Comparison of ENCODE assay signal across 21 cellular contexts in the genomic region with DNA sequence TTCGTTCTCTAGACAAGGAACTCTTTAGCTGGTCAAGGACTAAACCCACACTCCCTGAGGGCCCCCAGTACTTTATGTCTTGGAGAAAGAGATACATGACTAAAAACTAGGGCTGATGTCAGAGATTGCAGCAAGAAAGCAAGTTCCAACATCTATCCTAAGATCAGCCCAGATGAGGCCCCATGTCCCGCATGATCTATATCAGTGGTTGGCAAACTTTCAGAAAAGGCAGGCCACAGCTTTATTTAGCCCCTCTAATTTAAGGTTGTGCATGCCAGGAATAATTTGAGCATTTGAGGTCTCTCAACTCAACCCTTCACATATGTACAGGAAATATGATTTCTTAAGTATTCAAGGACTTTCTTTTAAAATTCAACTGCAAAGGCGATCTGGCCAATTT.
"Had no signal": no experiment of that assay in that cellular context is flagged by ENCODE, and none has a peak within 500 bp of the region (broad histone marks: within the 10 kb centered on the region; RNA-seq: fewer than 3 reads in every experiment).

No MANE protein-coding gene starts in this region.

- H3K4me1 ChIP-seq: breast epithelium, colonic mucosa, left ventricle myocardium inferior, vagina had no signal

- DNase-seq: activated CD4-positive, alpha-beta memory T cell treated with anti-CD3 and anti-CD28 coated beads, Interleukin-2, amount 10 ng/mL, durations not matched to agents 7 days and 5 days; activated CD4-positive, alpha-beta T cell treated with anti-CD3 and anti-CD28 coated beads for 1 hour; activated CD4-positive, alpha-beta T cell treated with anti-CD3 and anti-CD28 coated beads, Interleukin-2, amount 10 ng/mL, durations not matched to agents 7 days and 5 days; activated gamma-delta T cell treated with Interleukin-2 at 50 U/mL for 16 hours; activated naive CD4-positive, alpha-beta T cell treated with anti-CD3 and anti-CD28 coated beads, Interleukin-2, amount 50 U/mL, for 16 hours; activated T-cell treated with anti-CD3 and anti-CD28 coated beads, Interleukin-2, amount 50 U/mL, for 4 hours; colonic mucosa; effector CD8-positive, alpha-beta T cell; kidney glomerular epithelial cell; left ventricle myocardium inferior; naive thymus-derived CD8-positive, alpha-beta T cell; stimulated activated CD4-positive, alpha-beta T cell treated with anti-CD3 and anti-CD28 coated beads, Interleukin-12 subunit alpha, Interleukin-12 subunit beta, amount 100 ng/mL, for 4 hours; stimulated activated CD4-positive, alpha-beta T cell treated with anti-CD3 and anti-CD28 coated beads, Interleukin-4, amount 100 ng/mL, for 1 hour had no signal

- H3K27me3 ChIP-seq: right lobe of liver, vagina had no signal

- ATAC-seq: activated T-cell treated with anti-CD3 and anti-CD28 coated beads, Interleukin-2, amount 50 U/mL, for 4 hours; activated T-helper 17 cell treated with anti-CD3 and anti-CD28 coated beads, Interleukin-2, amount 50 U/mL, for 72 hours; naive thymus-derived CD8-positive, alpha-beta T cell; stimulated activated effector memory CD8-positive, alpha-beta T cell treated with anti-CD3 and anti-CD28 coated beads, Interleukin-12 subunit alpha, Interleukin-12 subunit beta, amount 100 ng/mL, for 72 hours; WTC11 had no signal

- H3K36me3 ChIP-seq: breast epithelium, colonic mucosa, left ventricle myocardium inferior, right lobe of liver, thoracic aorta, vagina had no signal

- H3K27ac ChIP-seq: breast epithelium, colonic mucosa, left ventricle myocardium inferior, right lobe of liver, skin epidermis, thoracic aorta, vagina had no signal

- H3K9me3 ChIP-seq: breast epithelium, colonic mucosa, left ventricle myocardium inferior, right lobe of liver, thoracic aorta, vagina had no signal

- H3K4me3 ChIP-seq: breast epithelium, colonic mucosa, left ventricle myocardium inferior, right lobe of liver, skin epidermis, thoracic aorta, vagina had no signal
